1 cellular context compared by ENCODE assay signal in the genomic region with DNA sequence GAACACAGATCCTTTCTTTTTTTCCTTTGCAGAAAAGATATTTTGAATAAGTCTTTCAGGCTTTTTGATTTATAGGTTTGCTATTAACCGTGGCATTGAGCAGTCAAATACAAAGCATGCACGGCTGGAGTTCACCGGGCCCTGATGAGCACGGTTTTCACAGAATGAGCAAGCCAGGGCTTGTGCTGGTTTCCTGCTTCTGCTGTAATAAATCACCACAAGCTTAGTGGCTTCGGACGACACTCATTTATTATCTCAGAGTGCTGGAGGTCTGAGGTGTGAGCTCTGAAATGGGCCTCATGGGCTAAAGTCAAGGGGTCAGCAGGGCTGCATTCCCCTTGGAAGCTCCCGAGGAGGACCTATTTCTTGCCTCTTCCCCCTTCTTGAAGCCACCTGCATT.
TF ChIP-seq lines count a peak whose summit lies in the region.

No MANE protein-coding gene starts in this region.

TF ChIP-seq in GM12878, 131 proteins besides CTCF, POLR2A, EP300 and RAD21 (continued from another document and continues in another):
- TF ChIP-seq, protein P1, sequence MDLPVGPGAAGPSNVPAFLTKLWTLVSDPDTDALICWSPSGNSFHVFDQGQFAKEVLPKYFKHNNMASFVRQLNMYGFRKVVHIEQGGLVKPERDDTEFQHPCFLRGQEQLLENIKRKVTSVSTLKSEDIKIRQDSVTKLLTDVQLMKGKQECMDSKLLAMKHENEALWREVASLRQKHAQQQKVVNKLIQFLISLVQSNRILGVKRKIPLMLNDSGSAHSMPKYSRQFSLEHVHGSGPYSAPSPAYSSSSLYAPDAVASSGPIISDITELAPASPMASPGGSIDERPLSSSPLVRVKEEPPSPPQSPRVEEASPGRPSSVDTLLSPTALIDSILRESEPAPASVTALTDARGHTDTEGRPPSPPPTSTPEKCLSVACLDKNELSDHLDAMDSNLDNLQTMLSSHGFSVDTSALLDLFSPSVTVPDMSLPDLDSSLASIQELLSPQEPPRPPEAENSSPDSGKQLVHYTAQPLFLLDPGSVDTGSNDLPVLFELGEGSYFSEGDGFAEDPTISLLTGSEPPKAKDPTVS (IDR thresholded peaks at IDR 0.05; ENCODE audit: low read depth, low read length): no peak
- TF ChIP-seq USF2 (IDR thresholded peaks at IDR 0.05; ENCODE audit: borderline replicate concordance, low read depth, low read length) (no peak), HDAC2 (IDR thresholded peaks at IDR 0.05) (no peak), NR2C2 (IDR thresholded peaks at IDR 0.05; ENCODE audit: borderline replicate concordance, control insufficient read depth, insufficient read length, low read depth) (no peak), STAT1 (conservative IDR thresholded peaks at IDR 0.05) (no peak), ASH2L (IDR thresholded peaks at IDR 0.05; ENCODE audit: borderline replicate concordance, low read depth) (no peak), TAF1 (IDR thresholded peaks at IDR 0.05; ENCODE audit: borderline replicate concordance, low read depth, low read length) (no peak), FOXK2 (IDR thresholded peaks at IDR 0.05) (no peak), ATF2 (IDR thresholded peaks at IDR 0.05; ENCODE audit: low read length) (peak; percentile 49; the same call in 1 of the 2 replicates), CHD2 (IDR thresholded peaks at IDR 0.05; ENCODE audit: borderline replicate concordance, low read depth, low read length) (no peak), E4F1 (IDR thresholded peaks at IDR 0.05; ENCODE audit: borderline replicate concordance, partially characterized antibody) (no peak), CBFB (IDR thresholded peaks at IDR 0.05; ENCODE audit: low read depth) (0 out of 2 replicates have a peak, but pooled peaks have one; percentile 40), CHD4 (IDR thresholded peaks at IDR 0.05) (no peak), FOXM1 (IDR thresholded peaks at IDR 0.05; ENCODE audit: low read depth, low read length) (peak; percentile 52; the same call in 1 of the 2 replicates), ZSCAN29 (IDR thresholded peaks at IDR 0.05) (no peak), ATF7 (IDR thresholded peaks at IDR 0.05; ENCODE audit: low read depth) (peak; percentile 60), NR2C1 (IDR thresholded peaks at IDR 0.05) (no peak), ZNF217 (IDR thresholded peaks at IDR 0.05) (no peak), IKZF2 (IDR thresholded peaks at IDR 0.05) (peak; percentile 38 to 68; a peak in 3 of 4 replicates), PML (IDR thresholded peaks at IDR 0.05; ENCODE audit: low read length) (no peak), SMARCA5 (IDR thresholded peaks at IDR 0.05) (no peak), BACH1 (IDR thresholded peaks at IDR 0.05; ENCODE audit: borderline replicate concordance) (no peak), JUND (IDR thresholded peaks at IDR 0.05; ENCODE audit: low read depth, low read length) (no peak), IRF3 (IDR thresholded peaks at IDR 0.05) (no peak), CREB1 (IDR thresholded peaks at IDR 0.05; ENCODE audit: low read depth) (peak; percentile 52; the same call in 1 of the 2 replicates), JUNB (IDR thresholded peaks at IDR 0.05) (peak; percentile 78), NFXL1 (IDR thresholded peaks at IDR 0.05; ENCODE audit: borderline replicate concordance) (no peak), BCL11A (IDR thresholded peaks at IDR 0.05; ENCODE audit: low read depth, low read length) (peak; percentile 85), CHD1 (IDR thresholded peaks at IDR 0.05; ENCODE audit: low read depth, low read length) (peak; percentile 90; the same call in 1 of the 2 replicates), SKIL (IDR thresholded peaks at IDR 0.05; ENCODE audit: low read depth, poor library complexity, severe bottlenecking) (peak; percentile 88), IKZF1 (conservative IDR thresholded peaks at IDR 0.05) (peak; percentile 55; the same call in 1 of the 2 replicates), CBX5 (IDR thresholded peaks at IDR 0.05; ENCODE audit: low read depth) (no peak), FOS (IDR thresholded peaks at IDR 0.05; ENCODE audit: borderline replicate concordance, extremely low read depth, insufficient read length) (no peak), BHLHE40 (IDR thresholded peaks at IDR 0.05; ENCODE audit: borderline replicate concordance in 1 of 2, low read depth in 2 of 2, low read length in 1 of 2) (peak; percentile 91), TCF12 (IDR thresholded peaks at IDR 0.05; ENCODE audit: low read depth, low read length) (peak; percentile 75; the same call in 1 of the 2 replicates), PAX8 (IDR thresholded peaks at IDR 0.05) (no peak)
- TF ChIP-seq, protein P2, sequence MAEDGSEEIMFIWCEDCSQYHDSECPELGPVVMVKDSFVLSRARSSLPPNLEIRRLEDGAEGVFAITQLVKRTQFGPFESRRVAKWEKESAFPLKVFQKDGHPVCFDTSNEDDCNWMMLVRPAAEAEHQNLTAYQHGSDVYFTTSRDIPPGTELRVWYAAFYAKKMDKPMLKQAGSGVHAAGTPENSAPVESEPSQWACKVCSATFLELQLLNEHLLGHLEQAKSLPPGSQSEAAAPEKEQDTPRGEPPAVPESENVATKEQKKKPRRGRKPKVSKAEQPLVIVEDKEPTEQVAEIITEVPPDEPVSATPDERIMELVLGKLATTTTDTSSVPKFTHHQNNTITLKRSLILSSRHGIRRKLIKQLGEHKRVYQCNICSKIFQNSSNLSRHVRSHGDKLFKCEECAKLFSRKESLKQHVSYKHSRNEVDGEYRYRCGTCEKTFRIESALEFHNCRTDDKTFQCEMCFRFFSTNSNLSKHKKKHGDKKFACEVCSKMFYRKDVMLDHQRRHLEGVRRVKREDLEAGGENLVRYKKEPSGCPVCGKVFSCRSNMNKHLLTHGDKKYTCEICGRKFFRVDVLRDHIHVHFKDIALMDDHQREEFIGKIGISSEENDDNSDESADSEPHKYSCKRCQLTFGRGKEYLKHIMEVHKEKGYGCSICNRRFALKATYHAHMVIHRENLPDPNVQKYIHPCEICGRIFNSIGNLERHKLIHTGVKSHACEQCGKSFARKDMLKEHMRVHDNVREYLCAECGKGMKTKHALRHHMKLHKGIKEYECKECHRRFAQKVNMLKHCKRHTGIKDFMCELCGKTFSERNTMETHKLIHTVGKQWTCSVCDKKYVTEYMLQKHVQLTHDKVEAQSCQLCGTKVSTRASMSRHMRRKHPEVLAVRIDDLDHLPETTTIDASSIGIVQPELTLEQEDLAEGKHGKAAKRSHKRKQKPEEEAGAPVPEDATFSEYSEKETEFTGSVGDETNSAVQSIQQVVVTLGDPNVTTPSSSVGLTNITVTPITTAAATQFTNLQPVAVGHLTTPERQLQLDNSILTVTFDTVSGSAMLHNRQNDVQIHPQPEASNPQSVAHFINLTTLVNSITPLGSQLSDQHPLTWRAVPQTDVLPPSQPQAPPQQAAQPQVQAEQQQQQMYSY (CRISPR knock-in tag; IDR thresholded peaks at IDR 0.05): no peak
- TF ChIP-seq, protein P3, sequence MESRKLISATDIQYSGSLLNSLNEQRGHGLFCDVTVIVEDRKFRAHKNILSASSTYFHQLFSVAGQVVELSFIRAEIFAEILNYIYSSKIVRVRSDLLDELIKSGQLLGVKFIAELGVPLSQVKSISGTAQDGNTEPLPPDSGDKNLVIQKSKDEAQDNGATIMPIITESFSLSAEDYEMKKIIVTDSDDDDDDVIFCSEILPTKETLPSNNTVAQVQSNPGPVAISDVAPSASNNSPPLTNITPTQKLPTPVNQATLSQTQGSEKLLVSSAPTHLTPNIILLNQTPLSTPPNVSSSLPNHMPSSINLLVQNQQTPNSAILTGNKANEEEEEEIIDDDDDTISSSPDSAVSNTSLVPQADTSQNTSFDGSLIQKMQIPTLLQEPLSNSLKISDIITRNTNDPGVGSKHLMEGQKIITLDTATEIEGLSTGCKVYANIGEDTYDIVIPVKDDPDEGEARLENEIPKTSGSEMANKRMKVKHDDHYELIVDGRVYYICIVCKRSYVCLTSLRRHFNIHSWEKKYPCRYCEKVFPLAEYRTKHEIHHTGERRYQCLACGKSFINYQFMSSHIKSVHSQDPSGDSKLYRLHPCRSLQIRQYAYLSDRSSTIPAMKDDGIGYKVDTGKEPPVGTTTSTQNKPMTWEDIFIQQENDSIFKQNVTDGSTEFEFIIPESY (IDR thresholded peaks at IDR 0.05): no peak
- TF ChIP-seq, protein P4, sequence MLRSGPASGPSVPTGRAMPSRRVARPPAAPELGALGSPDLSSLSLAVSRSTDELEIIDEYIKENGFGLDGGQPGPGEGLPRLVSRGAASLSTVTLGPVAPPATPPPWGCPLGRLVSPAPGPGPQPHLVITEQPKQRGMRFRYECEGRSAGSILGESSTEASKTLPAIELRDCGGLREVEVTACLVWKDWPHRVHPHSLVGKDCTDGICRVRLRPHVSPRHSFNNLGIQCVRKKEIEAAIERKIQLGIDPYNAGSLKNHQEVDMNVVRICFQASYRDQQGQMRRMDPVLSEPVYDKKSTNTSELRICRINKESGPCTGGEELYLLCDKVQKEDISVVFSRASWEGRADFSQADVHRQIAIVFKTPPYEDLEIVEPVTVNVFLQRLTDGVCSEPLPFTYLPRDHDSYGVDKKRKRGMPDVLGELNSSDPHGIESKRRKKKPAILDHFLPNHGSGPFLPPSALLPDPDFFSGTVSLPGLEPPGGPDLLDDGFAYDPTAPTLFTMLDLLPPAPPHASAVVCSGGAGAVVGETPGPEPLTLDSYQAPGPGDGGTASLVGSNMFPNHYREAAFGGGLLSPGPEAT (IDR thresholded peaks at IDR 0.05; ENCODE audit: low read depth): no peak
- TF ChIP-seq, protein P5, sequence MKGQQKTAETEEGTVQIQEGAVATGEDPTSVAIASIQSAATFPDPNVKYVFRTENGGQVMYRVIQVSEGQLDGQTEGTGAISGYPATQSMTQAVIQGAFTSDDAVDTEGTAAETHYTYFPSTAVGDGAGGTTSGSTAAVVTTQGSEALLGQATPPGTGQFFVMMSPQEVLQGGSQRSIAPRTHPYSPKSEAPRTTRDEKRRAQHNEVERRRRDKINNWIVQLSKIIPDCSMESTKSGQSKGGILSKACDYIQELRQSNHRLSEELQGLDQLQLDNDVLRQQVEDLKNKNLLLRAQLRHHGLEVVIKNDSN (IDR thresholded peaks at IDR 0.05; ENCODE audit: borderline replicate concordance, extremely low read length, insufficient read depth, low read depth, low read length): no peak
